ENCODE assay signal across 8 cellular contexts in the genomic region with DNA sequence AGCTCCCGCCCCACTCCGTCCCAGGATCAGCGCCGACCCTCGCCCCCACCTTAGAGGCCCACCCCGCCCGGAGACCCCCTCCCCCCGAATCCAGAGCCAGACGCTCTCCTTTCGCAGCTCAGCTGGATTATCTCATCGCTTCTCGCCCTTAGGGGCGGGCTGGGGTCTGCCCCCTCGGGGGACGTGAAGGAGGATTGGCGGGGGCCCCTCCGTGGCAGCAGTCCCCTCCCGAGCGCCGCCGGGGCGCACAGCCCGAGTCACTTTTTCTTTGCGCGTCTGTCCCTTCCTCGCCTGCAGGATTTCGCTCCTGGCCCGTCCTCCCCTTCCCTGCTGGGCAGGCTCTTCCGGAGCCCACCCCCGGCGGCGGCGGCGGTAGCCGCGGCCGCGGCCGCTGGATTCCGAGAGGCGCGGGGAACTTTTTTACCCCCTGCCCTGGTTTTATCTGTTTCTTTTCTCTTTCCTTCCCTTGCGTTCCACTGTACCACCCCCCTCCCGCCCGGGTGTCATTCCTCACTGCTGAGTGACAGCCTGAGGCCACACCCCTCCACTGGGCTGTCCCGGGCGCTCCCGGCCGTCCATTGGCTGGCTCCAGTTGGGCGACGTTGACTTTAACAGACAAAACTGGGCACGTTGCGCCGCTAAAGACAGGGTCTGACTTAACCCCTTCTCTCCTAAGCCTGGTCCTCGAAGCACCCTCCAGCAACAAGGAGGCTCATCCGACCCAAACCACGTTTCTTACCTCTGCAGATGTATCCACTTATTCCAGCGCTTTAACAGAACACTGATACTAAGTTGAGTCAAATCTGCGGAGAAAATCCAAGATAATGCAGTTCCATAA. TPM values are rescaled to one million over a fixed set of nuclear protein-coding genes. Genes with fewer than 3 reads are reported as not detected.
DNase-seq lines count a peak whose midpoint lies in the region; ATAC-seq and TF ChIP-seq lines count a peak whose summit lies in the region.

No MANE protein-coding gene starts in this region.

- H2AFZ ChIP-seq in PC-9 = peak overlapping the region; percentile 79

- no peaks in the 10 kb centered on the region for H4K20me1 ChIP-seq in PC-9 (ENCODE audit: insufficient read depth)

- no TSS peak for BruUV-seq in PC-9 (replicated peaks; lab: Mats Ljungman, UMichigan)

- TF ChIP-seq CTCF in PC-9 (conservative IDR thresholded peaks at IDR 0.05) = no peak

- H3K4me3 ChIP-seq in PC-9 (peak overlapping the region; percentile 62; the same call in 1 of the 2 replicates), iPS-20b (ENCODE audit: low read length) (peak overlapping the region; percentile 65), skeletal muscle cell (ENCODE audit: low read depth, low read length) (peak overlapping the region; percentile 71)

- POLR2A ChIA-PET in PC-9 (lab: Charles Lee; ENCODE audit: unreplicated experiment) = no interaction called here

- peak; percentile 50 for DNase-seq in DMS79 treated with DMSO at 0.1 percent for 48 hours (lab: John Stamatoyannopoulos, UW)
- peak; percentile 99 for DNase-seq in HuH-7 (ENCODE audit: low spot score)
- DNase-seq in PC-9 = peak; percentile 55 to 72
- DNase-seq in brain pericyte (ENCODE audit: low read depth, low spot score) = peak; percentile 26
- peak; percentile 51 for DNase-seq in skeletal muscle cell (ENCODE audit: low read depth)
- no peak for DNase-seq in effector CD8-positive, alpha-beta T cell (lab: John Stamatoyannopoulos, UW)

- H3K9me2 ChIP-seq in PC-9 (ENCODE audit: insufficient read depth) = no peaks in the 10 kb centered on the region

- no peaks in the 10 kb centered on the region for H3K36me3 ChIP-seq in PC-9 (ENCODE audit: low read depth)
- H3K36me3 ChIP-seq in iPS-20b (ENCODE audit: insufficient read depth, low read depth, low read length) = no peaks in the 10 kb centered on the region

- peaks cover 8% of the 10 kb centered on the region; the same call in 1 of the 2 replicates for H3K27me3 ChIP-seq in PC-9 (ENCODE audit: insufficient read depth, low read depth)
- peaks cover 100% of the 10 kb centered on the region for H3K27me3 ChIP-seq in iPS-20b (ENCODE audit: insufficient read depth, low read length)

- CTCF ChIA-PET in PC-9 (lab: Charles Lee) = no interaction called here

- no peak overlapping the region for H3K9ac ChIP-seq in iPS-20b (ENCODE audit: low read depth, low read length)

- H3K9me3 ChIP-seq in PC-9 (ENCODE audit: insufficient read depth, low read depth) = no peaks in the 10 kb centered on the region
- no peaks in the 10 kb centered on the region; the same call in 1 of the 2 replicates for H3K9me3 ChIP-seq in iPS-20b (ENCODE audit: insufficient read depth, low read depth, low read length)

- peak overlapping the region; percentile 90 for H3K4me2 ChIP-seq in PC-9

- intact Hi-C loops in PC-9 (cut with micrococcal nuclease; ENCODE audit: unreplicated experiment) = loop anchor here (1.0 to 5.0 kb wide), 2 partner anchors 60 to 912 kb away; a partner anchor contains a TSS

- H3K4me1 ChIP-seq in PC-9 (replicated peaks; ENCODE audit: insufficient read depth) (peaks cover 5% of the 10 kb centered on the region; the same call in 1 of the 2 replicates), iPS-20b (ENCODE audit: insufficient read depth, low read length) (peaks cover 6% of the 10 kb centered on the region; the same call in 1 of the 2 replicates)

- H3K27ac ChIP-seq in PC-9 = no peak overlapping the region
- no peak overlapping the region for H3K27ac ChIP-seq in iPS-20b (ENCODE audit: low read length)

- no peaks in the 10 kb centered on the region for H3K79me2 ChIP-seq in PC-9 (ENCODE audit: low read depth)

- no peaks in the 10 kb centered on the region for H3F3A ChIP-seq in PC-9 (ENCODE audit: insufficient read depth, low read depth)

- ATAC-seq in GM21576 (IDR thresholded peaks at IDR 0.05; ENCODE audit: unreplicated experiment) = peak; percentile 44

RNA-seq across cellular contexts. Expression of a gene that starts 0.5 kb away (rescaled TPM):
- not detected in 2 replicates for total RNA-seq in PC-9 (2021)
